Comparison of ENCODE assay signal across 33 cellular contexts in genomic region chr5:61308699-61309098, GRCh38. TPM values are rescaled to one million over a fixed set of nuclear protein-coding genes. Genes with fewer than 3 reads are reported as not detected.
DNase-seq lines count a peak whose midpoint lies in the region; ATAC-seq and TF ChIP-seq lines count a peak whose summit lies in the region.
"Had no signal": no experiment of that assay in that cellular context is flagged by ENCODE, and none has a peak within 500 bp of the region (broad histone marks: within the 10 kb centered on the region; RNA-seq: fewer than 3 reads in every experiment).

No MANE protein-coding gene starts in this region.

- intact Hi-C loops in IMR-90 (cut with micrococcal nuclease), result no loop called here
- intact Hi-C loops in activated CD4-positive, alpha-beta T cell treated with anti-CD3 and anti-CD28 coated beads for 36 hours (cut with DNase I, micrococcal nuclease), result no loop called here
- intact Hi-C loops in right cardiac atrium (cut with DNase I), result no loop called here

- no peaks in the 10 kb centered on the region for H3K36me3 ChIP-seq in IMR-90 (ENCODE audit: control insufficient read depth, insufficient read depth, low read length)
- H3K36me3 ChIP-seq: ascending aorta, upper lobe of left lung had no signal

- no CpG with 5 or more reads among the region's 1 CpG for WGBS in IMR-90 (ENCODE audit: extremely low coverage in 2 of 2, insufficient read length in 1 of 2), 2 experiments
- WGBS in right cardiac atrium, result 49% methylated on average over 1 of the region's 1 CpG

- H2BK120ac ChIP-seq in IMR-90 (ENCODE audit: low read depth, low read length), result peak overlapping the region; percentile 68

- H2AFZ ChIP-seq in IMR-90 (replicated peaks; ENCODE audit: low read length, poor library complexity), result peak overlapping the region; percentile 73

- no peaks in the 10 kb centered on the region for H4K20me1 ChIP-seq in IMR-90 (ENCODE audit: insufficient read depth, low read length)

- no peaks in the 10 kb centered on the region for H3K9me3 Mint-ChIP-seq in nephron progenitor cell
- H3K9me3 Mint-ChIP-seq in activated CD4-positive, alpha-beta T cell treated with anti-CD3 and anti-CD28 coated beads for 36 hours (ENCODE audit: low read depth), result no peaks in the 10 kb centered on the region
- H3K9me3 Mint-ChIP-seq: activated B cell treated with CpG ODN at 0.5 μM for 24 hours; activated naive CD8-positive, alpha-beta T cell treated with anti-CD3 and anti-CD28 coated beads for 36 hours; activated T-cell treated with anti-CD3 and anti-CD28 coated beads, Interleukin-2, amount 50 U/mL, for 4 hours; effector memory CD8-positive, alpha-beta T cell; naive B cell; stimulated activated memory B cell treated with anti-CD40 and anti-IgM and Interleukin-4, amounts not matched to agents 10 μg/mL and 1 μg/mL and 100 μg/mL, for 72 hours; T-cell had no signal

- peaks cover 29% of the 10 kb centered on the region for H3K4me1 Mint-ChIP-seq in nephron progenitor cell
- peaks cover 9% of the 10 kb centered on the region for H3K4me1 Mint-ChIP-seq in activated CD4-positive, alpha-beta T cell treated with anti-CD3 and anti-CD28 coated beads for 36 hours
- H3K4me1 Mint-ChIP-seq: activated B cell treated with CpG ODN at 0.5 μM for 24 hours had no signal

- H3K27ac Mint-ChIP-seq in nephron progenitor cell, result peak overlapping the region; percentile 92
- no peak overlapping the region for H3K27ac Mint-ChIP-seq in activated CD4-positive, alpha-beta T cell treated with anti-CD3 and anti-CD28 coated beads for 36 hours
- H3K27ac Mint-ChIP-seq: activated B cell treated with CpG ODN at 0.5 μM for 24 hours; activated CD8-positive, alpha-beta memory T cell treated with anti-CD3 and anti-CD28 coated beads, Interleukin-2, amount 10 ng/mL, durations not matched to agents 7 days and 5 days; activated naive CD8-positive, alpha-beta T cell treated with anti-CD3 and anti-CD28 coated beads for 36 hours; effector memory CD8-positive, alpha-beta T cell; naive B cell; stimulated activated memory B cell treated with anti-CD40 and anti-IgM and Interleukin-4, amounts not matched to agents 10 μg/mL and 1 μg/mL and 100 μg/mL, for 72 hours; T-cell had no signal

- H3K4me3 ChIP-seq in IMR-90 (ENCODE audit: insufficient read depth, low read depth, low read length), result no peak overlapping the region
- H3K4me3 ChIP-seq in cardiac fibroblast (replicated peaks in 1 of 2; ENCODE audit: low read depth in 2 of 2, low read length in 2 of 2), result no peak overlapping the region
- H3K4me3 ChIP-seq in right cardiac atrium (ENCODE audit: low read length), result no peak overlapping the region
- H3K4me3 ChIP-seq: ascending aorta, upper lobe of left lung had no signal

- DNase-seq in IMR-90 (no peak), cardiac fibroblast (ENCODE audit: low read depth in 2 of 2) (peak; percentile 21 to 44), nephron progenitor cell (no peak), Kasumi-1 (lab: John Stamatoyannopoulos, UW) (no peak), right cardiac atrium (no peak)
- DNase-seq in activated CD4-positive, alpha-beta T cell treated with anti-CD3 and anti-CD28 coated beads for 36 hours, result no peak
- DNase-seq in stimulated activated CD4-positive, alpha-beta T cell treated with anti-CD3 and anti-CD28 coated beads, Interleukin-15, amount 100 ng/mL, for 24 hours, result no peak
- DNase-seq: activated B cell treated with CpG ODN at 0.5 μM for 24 hours; activated CD4-positive, alpha-beta T cell treated with anti-CD3 and anti-CD28 coated beads, Interleukin-2, amount 50 U/mL, for 4 hours; activated CD8-positive, alpha-beta memory T cell treated with anti-CD3 and anti-CD28 coated beads, Interleukin-2, amount 10 ng/mL, durations not matched to agents 7 days and 5 days; activated gamma-delta T cell; activated naive CD8-positive, alpha-beta T cell treated with anti-CD3 and anti-CD28 coated beads for 36 hours; activated T-cell treated with anti-CD3 and anti-CD28 coated beads, Interleukin-2, amount 50 U/mL, for 4 hours; central memory CD4-positive, alpha-beta T cell; DMS79; effector memory CD8-positive, alpha-beta T cell; erythroblast; foreskin fibroblast; GF-D8; head of caudate nucleus; KBM-7; midbrain; naive B cell; NCI-H1417 treated with DMSO at 0.1 percent for 48 hours; NCI-H2029 treated with DMSO at 0.1 percent for 48 hours; NCI-H69; SHP77; T-cell; upper lobe of left lung had no signal

- H4K5ac ChIP-seq in IMR-90 (ENCODE audit: low read depth, low read length), result peak overlapping the region; percentile 84

- no peak for TF ChIP-seq POLR2A in IMR-90 (IDR thresholded peaks at IDR 0.05; ENCODE audit: low read depth, low read length)

- in situ Hi-C loops in IMR-90 (cut with MboI; ENCODE audit: low sequenced_read_pairs), result loop anchor here (25.0 kb wide), 1 partner anchor 621 kb away; no protein-coding TSS in a partner anchor

- H3K27me3 ChIP-seq in IMR-90 (ENCODE audit: control insufficient read depth, insufficient read depth, low read length), result no peaks in the 10 kb centered on the region
- H3K27me3 ChIP-seq in right cardiac atrium (ENCODE audit: control insufficient read depth, insufficient read depth), result no peaks in the 10 kb centered on the region
- H3K27me3 ChIP-seq: ascending aorta, upper lobe of left lung had no signal

- peak overlapping the region; percentile 20; the same call in 1 of the 2 replicates for H4K91ac ChIP-seq in IMR-90 (ENCODE audit: insufficient read depth, low read depth, low read length)

- H2AK9ac ChIP-seq in IMR-90 (replicated peaks; ENCODE audit: low read depth, low read length, poor library complexity), result no peak overlapping the region

- H3K27ac ChIP-seq in IMR-90 (ENCODE audit: insufficient read depth, low read length) (no peak overlapping the region; the same call in 1 of the 2 replicates), right cardiac atrium (ENCODE audit: low read length) (no peak overlapping the region)
- H3K27ac ChIP-seq: ascending aorta, C4-2B, upper lobe of left lung had no signal

- H3K4me3 Mint-ChIP-seq in nephron progenitor cell, result no peak overlapping the region
- no peak overlapping the region for H3K4me3 Mint-ChIP-seq in activated CD4-positive, alpha-beta T cell treated with anti-CD3 and anti-CD28 coated beads for 36 hours
- H3K4me3 Mint-ChIP-seq: activated B cell treated with CpG ODN at 0.5 μM for 24 hours; activated CD8-positive, alpha-beta memory T cell treated with anti-CD3 and anti-CD28 coated beads, Interleukin-2, amount 10 ng/mL, durations not matched to agents 7 days and 5 days; activated naive CD8-positive, alpha-beta T cell treated with anti-CD3 and anti-CD28 coated beads for 36 hours; activated T-cell treated with anti-CD3 and anti-CD28 coated beads, Interleukin-2, amount 50 U/mL, for 4 hours; effector memory CD8-positive, alpha-beta T cell; naive B cell; stimulated activated memory B cell treated with anti-CD40 and anti-IgM and Interleukin-4, amounts not matched to agents 10 μg/mL and 1 μg/mL and 100 μg/mL, for 72 hours; T-cell had no signal

- H2AK5ac ChIP-seq in IMR-90 (ENCODE audit: low read depth, low read length), result 0 out of 2 replicates have a peak overlapping the region, but pooled peaks have one; percentile 18

- peak overlapping the region; percentile 66; the same call in 1 of the 2 replicates for H3K18ac ChIP-seq in IMR-90 (ENCODE audit: low read depth, low read length)

- peak overlapping the region in 1 of 2 experiments; percentile 68; a peak in 2 of 4 replicates for H4K8ac ChIP-seq in IMR-90 (ENCODE audit: low read depth in 2 of 2, low read length in 2 of 2)

- no peaks in the 10 kb centered on the region for H3K36me3 Mint-ChIP-seq in nephron progenitor cell (ENCODE audit: low read depth)
- H3K36me3 Mint-ChIP-seq in activated CD4-positive, alpha-beta T cell treated with anti-CD3 and anti-CD28 coated beads for 36 hours (ENCODE audit: low read depth), result no peaks in the 10 kb centered on the region
- H3K36me3 Mint-ChIP-seq: activated naive CD8-positive, alpha-beta T cell treated with anti-CD3 and anti-CD28 coated beads for 36 hours; naive B cell; stimulated activated memory B cell treated with anti-CD40 and anti-IgM and Interleukin-4, amounts not matched to agents 10 μg/mL and 1 μg/mL and 100 μg/mL, for 72 hours; T-cell had no signal

- H2BK20ac ChIP-seq in IMR-90 (ENCODE audit: low read depth, low read length), result peak overlapping the region; percentile 27; the same call in 1 of the 2 replicates

- no TSS peak for BruUV-seq in IMR-90 (replicated peaks; lab: Mats Ljungman, UMichigan)

- H3K4ac ChIP-seq in IMR-90 (ENCODE audit: low read depth, low read length), result peak overlapping the region; percentile 3; the same call in 1 of the 2 replicates

- peaks cover 19% of the 10 kb centered on the region for H3K9me1 ChIP-seq in IMR-90 (ENCODE audit: insufficient read depth, low read length)

- peak overlapping the region; percentile 49; the same call in 2 of the 3 replicates for H2BK15ac ChIP-seq in IMR-90 (ENCODE audit: low read depth, low read length)

- peak overlapping the region; percentile 63 for H3K4me2 ChIP-seq in IMR-90 (ENCODE audit: low read depth, low read length)

- peak overlapping the region; percentile 38 for H3K14ac ChIP-seq in IMR-90 (replicated peaks; ENCODE audit: low read depth, low read length)

- H3K4me1 ChIP-seq in IMR-90 (ENCODE audit: control insufficient read depth, insufficient read depth, low read length) (peaks cover 33% of the 10 kb centered on the region), right cardiac atrium (ENCODE audit: control insufficient read depth, insufficient read depth, low read length) (peaks cover 3% of the 10 kb centered on the region)

- no peak for TF ChIP-seq RAD21 in IMR-90 (IDR thresholded peaks at IDR 0.05; ENCODE audit: low read length)

- no peak for TF ChIP-seq CTCF in IMR-90 (conservative IDR thresholded peaks at IDR 0.05; ENCODE audit: low read depth, low read length)
- no peak for TF ChIP-seq CTCF in cardiac fibroblast (IDR thresholded peaks at IDR 0.05; ENCODE audit: low read depth, low read length)
- TF ChIP-seq CTCF in nephron progenitor cell (IDR thresholded peaks at IDR 0.05), result no peak

- dilution Hi-C loops in IMR-90 (cut with HindIII; ENCODE audit: low sequenced_read_pairs, unreplicated experiment), result no loop called here

- H3K27me3 Mint-ChIP-seq in nephron progenitor cell (ENCODE audit: low read depth, poor library complexity), result peaks cover 12% of the 10 kb centered on the region
- H3K27me3 Mint-ChIP-seq in activated CD4-positive, alpha-beta T cell treated with anti-CD3 and anti-CD28 coated beads for 36 hours, result peaks cover 12% of the 10 kb centered on the region

- H3K9ac ChIP-seq in IMR-90 (ENCODE audit: low read depth, low read length), result peak overlapping the region; percentile 30

- POLR2A ChIA-PET in IMR-90 (lab: Charles Lee; ENCODE audit: unreplicated experiment), result no interaction called here
- POLR2A ChIA-PET in activated CD4-positive, alpha-beta T cell treated with anti-CD3 and anti-CD28 coated beads for 36 hours (lab: Charles Lee), result no interaction called here

- H2BK5ac ChIP-seq in IMR-90 (ENCODE audit: low read depth, low read length, poor library complexity, severe bottlenecking), result peak overlapping the region; percentile 36

- H3K79me1 ChIP-seq in IMR-90 (ENCODE audit: low read depth in 1 of 2, low read length in 2 of 2), result peaks cover 0 to 13% of the 10 kb centered on the region in 2 experiments; a peak in 1 of 4 replicates

- no peak overlapping the region for H3K23ac ChIP-seq in IMR-90 (ENCODE audit: low read depth, low read length)

- no peak overlapping the region; the same call in 1 of the 2 replicates for H3K56ac ChIP-seq in IMR-90 (ENCODE audit: extremely low read depth, insufficient read depth, low read length)

- CTCF ChIA-PET in IMR-90 (lab: Yijun Ruan, JAX), result interaction anchor here (0.7 kb wide), 1 partner anchor 295 kb away, joined by 3 read pairs; no protein-coding TSS in a partner anchor
- CTCF ChIA-PET in activated CD4-positive, alpha-beta T cell treated with anti-CD3 and anti-CD28 coated beads for 36 hours (lab: Charles Lee), result interaction anchor here (0.6 kb wide), 1 partner anchor 463 kb away, joined by 5 read pairs; no protein-coding TSS in a partner anchor

- no peaks in the 10 kb centered on the region for H3K9me3 ChIP-seq in IMR-90 (ENCODE audit: control insufficient read depth, insufficient read depth, low read length)
- no peaks in the 10 kb centered on the region for H3K9me3 ChIP-seq in right cardiac atrium (ENCODE audit: control insufficient read depth, low read length)
- H3K9me3 ChIP-seq: ascending aorta, Caco-2, upper lobe of left lung had no signal

- ATAC-seq in IMR-90 (ENCODE audit: low read depth), result no peak
- no peak for ATAC-seq in activated CD4-positive, alpha-beta T cell treated with anti-CD3 and anti-CD28 coated beads for 36 hours
- ATAC-seq in right cardiac atrium, result no peak
- ATAC-seq: activated CD8-positive, alpha-beta memory T cell treated with anti-CD3 and anti-CD28 coated beads, Interleukin-2, amount 10 ng/mL, durations not matched to agents 7 days and 5 days; activated T-cell treated with anti-CD3 and anti-CD28 coated beads, Interleukin-2, amount 50 U/mL, for 4 hours; effector memory CD8-positive, alpha-beta T cell; stimulated activated memory B cell treated with anti-CD40 and anti-IgM and Interleukin-4, amounts not matched to agents 10 μg/mL and 1 μg/mL and 100 μg/mL, for 72 hours; T-cell had no signal

RNA-seq across cellular contexts. Expression of gene ZSWIM6, which starts 23.4 kb away (rescaled TPM):
- total RNA-seq in IMR-90 (2012; rRNA removed) (10.8 TPM in 2 replicates), right cardiac atrium (1 to 10 TPM; 6.3 to 7.9 (median 7.3) TPM)
- polyA plus RNA-seq in IMR-90 (2012; rRNA removed) (12.7 and 14.1 TPM in 2 replicates), right cardiac atrium (2.5 TPM)
- polyA plus RNA-seq in IMR-90 (2012; cell fraction: cytosol; rRNA removed), result 4.5 and 6.0 TPM in 2 replicates
- 31.9 and 56.3 TPM in 2 replicates for polyA plus RNA-seq in IMR-90 (2012; cell fraction: nucleus; rRNA removed; ENCODE audit: low replicate concordance)
- 1 to 10 TPM; 4.5 to 5.7 TPM for total RNA-seq in activated CD4-positive, alpha-beta T cell treated with anti-CD3 and anti-CD28 coated beads for 36 hours

Comparison
In these comparisons a context has a peak if more than half of its experiments do, and no peak if none do; other contexts are left out.
1. DNase-seq: peak in cardiac fibroblast (2 of 2); none in IMR-90 (single experiment), nephron progenitor cell (single experiment), activated CD4-positive, alpha-beta T cell treated with anti-CD3 and anti-CD28 coated beads for 36 hours (single experiment), stimulated activated CD4-positive, alpha-beta T cell treated with anti-CD3 and anti-CD28 coated beads, Interleukin-15, amount 100 ng/mL, for 24 hours (single experiment), Kasumi-1 (0 of 2) and right cardiac atrium (0 of 3).